ENCODE assay signal across 15 cellular contexts in genomic region chr5:154713615-154714125, GRCh38. TPM values are rescaled to one million over a fixed set of nuclear protein-coding genes. Genes with fewer than 3 reads are reported as not detected.
DNase-seq lines count a peak whose midpoint lies in the region; ATAC-seq and TF ChIP-seq lines count a peak whose summit lies in the region.
"Had no signal": no experiment of that assay in that cellular context is flagged by ENCODE, and none has a peak within 500 bp of the region (broad histone marks: within the 10 kb centered on the region; RNA-seq: fewer than 3 reads in every experiment).

No MANE protein-coding gene starts in this region.

- no peak for TF ChIP-seq POLR2A in transverse colon (IDR thresholded peaks at IDR 0.05)

- intact Hi-C loops in transverse colon (cut with DNase I; ENCODE audit: low total_unique reads) = no loop called here

- peak overlapping the region; percentile 69 to 82 (median 80) for H3K27ac ChIP-seq in transverse colon
- H3K27ac ChIP-seq: WERI-Rb-1 had no signal

- DNase-seq in NCI-H748 (lab: John Stamatoyannopoulos, UW; ENCODE audit: unreplicated experiment) (peak; percentile 52), NCI-H748 treated with DMSO at 0.1 percent for 48 hours (lab: John Stamatoyannopoulos, UW) (no peak), chondrocyte (ENCODE audit: low spot score) (no peak), left lobe of liver (ENCODE audit: low spot score) (no peak), transverse colon (peak; percentile 30), NCI-H1436 (lab: John Stamatoyannopoulos, UW) (no peak), glomerular visceral epithelial cell (ENCODE audit: extremely low spot score) (no peak)
- DNase-seq: activated T-cell treated with anti-CD3 and anti-CD28 coated beads, Interleukin-2, amount 50 U/mL, for 1 hour; glutamatergic neuron; NCI-H1048; stimulated activated CD4-positive, alpha-beta T cell treated with anti-CD3 and anti-CD28 coated beads, Interleukin-2, amount 100 ng/mL, for 48 hours; WERI-Rb-1 had no signal

- peaks cover 27% of the 10 kb centered on the region for H3K4me1 Mint-ChIP-seq in chondrocyte (ENCODE audit: low read depth)

- H3K9me3 ChIP-seq in transverse colon = no peaks in the 10 kb centered on the region
- H3K9me3 ChIP-seq: HAP-1 had no signal

- in situ Hi-C loops in transverse colon (cut with MboI; ENCODE audit: low pct_ligation_motif_present in 1 of 4, low pct_unique_long_range_greater_than_20kb in 1 of 4, low sequenced_read_pairs in 3 of 4) = no loop called here

- WGBS in transverse colon (ENCODE audit: low coverage in 1 of 2), 2 donors = 50 to 55% methylated on average over 2 of the region's 2 CpGs

- no peak for TF ChIP-seq CTCF in chondrocyte (IDR thresholded peaks at IDR 0.05)
- no peak for TF ChIP-seq CTCF in transverse colon (IDR thresholded peaks at IDR 0.05)

- no peaks in the 10 kb centered on the region for H3K27me3 Mint-ChIP-seq in chondrocyte (ENCODE audit: low read depth)
- H3K27me3 Mint-ChIP-seq: natural killer cell treated with Interleukin-12 subunit alpha and Interleukin-12 subunit beta and Interleukin-15 and Interleukin-18, amount 100 ng/mL, for 72 hours had no signal

- no peaks in the 10 kb centered on the region for H3K27me3 ChIP-seq in transverse colon

- TF ChIP-seq EP300 in transverse colon (IDR thresholded peaks at IDR 0.05; ENCODE audit: low read depth) = no peak

- H3K4me3 ChIP-seq in transverse colon = peak overlapping the region in 1 of 4 donors; percentile 45
- H3K4me3 ChIP-seq: HAP-1 had no signal

- H3K36me3 ChIP-seq in transverse colon = no peaks in the 10 kb centered on the region
- H3K36me3 ChIP-seq: HAP-1, WERI-Rb-1 had no signal

- no peaks in the 10 kb centered on the region for H3K9me3 Mint-ChIP-seq in chondrocyte (ENCODE audit: low read depth)
- H3K9me3 Mint-ChIP-seq: natural killer cell treated with Interleukin-12 subunit alpha and Interleukin-12 subunit beta and Interleukin-15 and Interleukin-18, amount 100 ng/mL, for 72 hours had no signal

- peak overlapping the region; percentile 65 for H3K27ac Mint-ChIP-seq in chondrocyte (ENCODE audit: unreplicated experiment)
- H3K27ac Mint-ChIP-seq: natural killer cell treated with Interleukin-12 subunit alpha and Interleukin-12 subunit beta and Interleukin-15 and Interleukin-18, amount 100 ng/mL, for 72 hours had no signal

- no peak overlapping the region for H3K4me3 Mint-ChIP-seq in chondrocyte (ENCODE audit: unreplicated experiment)

- H3K36me3 Mint-ChIP-seq in chondrocyte (ENCODE audit: low read depth) = no peaks in the 10 kb centered on the region
- H3K36me3 Mint-ChIP-seq: natural killer cell treated with Interleukin-12 subunit alpha and Interleukin-12 subunit beta and Interleukin-15 and Interleukin-18, amount 100 ng/mL, for 72 hours had no signal

- peak; percentile 43 for ATAC-seq in left lobe of liver
- ATAC-seq in HG03095 (IDR thresholded peaks at IDR 0.05; ENCODE audit: unreplicated experiment) = no peak

- H3K4me1 ChIP-seq in transverse colon = peaks cover 5 to 26% (median 19%) of the 10 kb centered on the region in 4 donors
- H3K4me1 ChIP-seq: HAP-1 had no signal

RNA-seq across cellular contexts. Expression of gene LARP1, which starts 41.5 kb away (rescaled TPM):
- total RNA-seq in chondrocyte (225 to 272 TPM (median 258 TPM) in 3 replicates), left lobe of liver (83.2 TPM), transverse colon (100 to 1,000 TPM in 2 of 4 donors, 10 to 100 TPM in 2; 63.6 to 171 (median 105) TPM)

Comparison
In these comparisons a context has a peak if more than half of its experiments do, and no peak if none do; other contexts are left out.
1. DNase-seq: peak in NCI-H748 (single experiment) and transverse colon (single experiment); none in NCI-H748 treated with DMSO at 0.1 percent for 48 hours (single experiment), chondrocyte (single experiment), left lobe of liver (single experiment), NCI-H1436 (single experiment) and glomerular visceral epithelial cell (single experiment).